In genomic region chr12:31119531-31120211, GRCh38 we compare ENCODE assay signal across 11 cellular contexts. TPM values are rescaled to one million over a fixed set of nuclear protein-coding genes. Genes with fewer than 3 reads are reported as not detected.
DNase-seq lines count a peak whose midpoint lies in the region; ATAC-seq and TF ChIP-seq lines count a peak whose summit lies in the region.
"Had no signal": no experiment of that assay in that cellular context is flagged by ENCODE, and none has a peak within 500 bp of the region (broad histone marks: within the 10 kb centered on the region; RNA-seq: fewer than 3 reads in every experiment).

No MANE protein-coding gene starts in this region.

- no peaks in the 10 kb centered on the region for H3K36me3 Mint-ChIP-seq in CD4-positive, alpha-beta memory T cell
- no peaks in the 10 kb centered on the region for H3K36me3 Mint-ChIP-seq in activated CD8-positive, alpha-beta memory T cell treated with anti-CD3 and anti-CD28 coated beads, Interleukin-2, amount 10 ng/mL, durations not matched to agents 7 days and 5 days

- peaks cover 0 to 25% of the 10 kb centered on the region in 2 donors for H3K27me3 Mint-ChIP-seq in CD4-positive, alpha-beta memory T cell
- peaks cover 20% of the 10 kb centered on the region for H3K27me3 Mint-ChIP-seq in activated CD8-positive, alpha-beta memory T cell treated with anti-CD3 and anti-CD28 coated beads, Interleukin-2, amount 10 ng/mL, durations not matched to agents 7 days and 5 days

- H3K4me3 ChIP-seq in CD4-positive, alpha-beta memory T cell (ENCODE audit: low read length in 2 of 2), result peak overlapping the region; percentile 36 to 62
- H3K4me3 ChIP-seq in HUES64 (ENCODE audit: low read length), result peak overlapping the region; percentile 64; the same call in 1 of the 2 replicates
- H3K4me3 ChIP-seq in ectodermal cell (ENCODE audit: insufficient read depth, low read depth, low read length), result peak overlapping the region; percentile 55
- peak overlapping the region; percentile 69 for H3K4me3 ChIP-seq in neural cell (ENCODE audit: low read length)
- H3K4me3 ChIP-seq in brain microvascular endothelial cell (ENCODE audit: low read depth, low read length), result no peak overlapping the region
- H3K4me3 ChIP-seq in BE2C (ENCODE audit: low read depth, low read length), result no peak overlapping the region

- peak overlapping the region; percentile 25 to 88 (median 82) for H3K4me3 Mint-ChIP-seq in CD4-positive, alpha-beta memory T cell
- H3K4me3 Mint-ChIP-seq in activated CD8-positive, alpha-beta memory T cell treated with anti-CD3 and anti-CD28 coated beads, Interleukin-2, amount 10 ng/mL, durations not matched to agents 7 days and 5 days, result no peak overlapping the region

- no peaks in the 10 kb centered on the region for H3F3A ChIP-seq in neural cell (ENCODE audit: insufficient read depth, low read length, poor library complexity, severe bottlenecking)

- H2AFZ ChIP-seq in neural cell (ENCODE audit: low read depth, low read length), result no peak overlapping the region

- in situ Hi-C loops in brain microvascular endothelial cell (cut with HindIII; ENCODE audit: low pct_ligation_motif_present, low sequenced_read_pairs), result no loop called here

- no peaks in the 10 kb centered on the region for H3K36me3 ChIP-seq in CD4-positive, alpha-beta memory T cell (ENCODE audit: insufficient read depth, low read length)
- H3K36me3 ChIP-seq in HUES64 (ENCODE audit: insufficient read depth, low read length), result no peaks in the 10 kb centered on the region
- no peaks in the 10 kb centered on the region for H3K36me3 ChIP-seq in ectodermal cell (ENCODE audit: control insufficient read depth, insufficient read depth, low read length)
- H3K36me3 ChIP-seq in neural cell (ENCODE audit: insufficient read depth, low read length), result no peaks in the 10 kb centered on the region
- H3K36me3 ChIP-seq in brain microvascular endothelial cell (replicated peaks), result no peaks in the 10 kb centered on the region
- H3K36me3 ChIP-seq in BE2C, result no peaks in the 10 kb centered on the region
- H3K36me3 ChIP-seq: pancreas, upper lobe of left lung had no signal

- 26% methylated on average over 33 of the region's 38 CpGs for WGBS in HUES64
- WGBS in ectodermal cell, 2 experiments, result 30% methylated on average over 37 to 38 of the region's 38 CpGs

- H3K79me2 ChIP-seq in neural cell (replicated peaks; ENCODE audit: insufficient read depth, low read length), result no peaks in the 10 kb centered on the region

- ATAC-seq in activated CD8-positive, alpha-beta memory T cell treated with anti-CD3 and anti-CD28 coated beads, Interleukin-2, amount 10 ng/mL, durations not matched to agents 7 days and 5 days, result no peak

- DNase-seq in CD4-positive, alpha-beta memory T cell, result peak in 1 of 5 donors; percentile 48
- DNase-seq in brain microvascular endothelial cell (no peak), BE2C (no peak), ureter (ENCODE audit: low spot score) (no peak)
- no peak for DNase-seq in activated CD8-positive, alpha-beta memory T cell treated with anti-CD3 and anti-CD28 coated beads, Interleukin-2, amount 10 ng/mL, durations not matched to agents 7 days and 5 days
- DNase-seq: IMR-90 had no signal

- peaks cover 0 to 35% (median 2%) of the 10 kb centered on the region in 4 donors for H3K4me1 Mint-ChIP-seq in CD4-positive, alpha-beta memory T cell
- peaks cover 2% of the 10 kb centered on the region for H3K4me1 Mint-ChIP-seq in activated CD8-positive, alpha-beta memory T cell treated with anti-CD3 and anti-CD28 coated beads, Interleukin-2, amount 10 ng/mL, durations not matched to agents 7 days and 5 days

- H3K27ac Mint-ChIP-seq in CD4-positive, alpha-beta memory T cell, result no peak overlapping the region
- no peak overlapping the region for H3K27ac Mint-ChIP-seq in activated CD8-positive, alpha-beta memory T cell treated with anti-CD3 and anti-CD28 coated beads, Interleukin-2, amount 10 ng/mL, durations not matched to agents 7 days and 5 days

- no peaks in the 10 kb centered on the region for H3K9me2 ChIP-seq in neural cell (ENCODE audit: insufficient read depth, low read length)

- no peak for TF ChIP-seq EP300 in neural cell (conservative IDR thresholded peaks at IDR 0.05; ENCODE audit: poor library complexity, severe bottlenecking)

- TF ChIP-seq RAD21 in neural cell (conservative IDR thresholded peaks at IDR 0.05), result no peak

- no peak overlapping the region for H3K4me2 ChIP-seq in neural cell (ENCODE audit: low read length)

- peaks cover 24% of the 10 kb centered on the region for H3K4me1 ChIP-seq in CD4-positive, alpha-beta memory T cell (ENCODE audit: insufficient read depth, low read length)
- 0 out of 2 replicates have a peak, but pooled peaks cover 3% of the 10 kb centered on the region for H3K4me1 ChIP-seq in HUES64 (ENCODE audit: insufficient read depth, low read length)
- H3K4me1 ChIP-seq in ectodermal cell (ENCODE audit: control insufficient read depth, insufficient read depth, low read length), result no peaks in the 10 kb centered on the region
- H3K4me1 ChIP-seq in BE2C, result no peaks in the 10 kb centered on the region
- H3K4me1 ChIP-seq: pancreas had no signal

- H3K9me3 Mint-ChIP-seq in CD4-positive, alpha-beta memory T cell, result no peaks in the 10 kb centered on the region
- H3K9me3 Mint-ChIP-seq in activated CD8-positive, alpha-beta memory T cell treated with anti-CD3 and anti-CD28 coated beads, Interleukin-2, amount 10 ng/mL, durations not matched to agents 7 days and 5 days (ENCODE audit: low read depth), result no peaks in the 10 kb centered on the region

- POLR2A ChIA-PET in CD4-positive, alpha-beta memory T cell (lab: Charles Lee; ENCODE audit: partially characterized antibody), result no interaction called here

- no peak for TF ChIP-seq CTCF in neural cell (IDR thresholded peaks at IDR 0.05; ENCODE audit: poor library complexity, severe bottlenecking)
- TF ChIP-seq CTCF in brain microvascular endothelial cell (IDR thresholded peaks at IDR 0.05; ENCODE audit: low read depth, low read length, missing control alignments), result no peak
- TF ChIP-seq CTCF in BE2C (IDR thresholded peaks at IDR 0.05; ENCODE audit: low read depth, low read length), result no peak

- H4K20me1 ChIP-seq in neural cell (ENCODE audit: insufficient read depth), result no peaks in the 10 kb centered on the region

- no peaks in the 10 kb centered on the region for H3K27me3 ChIP-seq in CD4-positive, alpha-beta memory T cell (ENCODE audit: insufficient read depth, low read length)
- peaks cover 39% of the 10 kb centered on the region for H3K27me3 ChIP-seq in HUES64 (ENCODE audit: insufficient read depth, low read length)
- H3K27me3 ChIP-seq in ectodermal cell (ENCODE audit: control insufficient read depth, insufficient read depth, low read length, poor library complexity, severe bottlenecking), result peaks cover 39% of the 10 kb centered on the region
- H3K27me3 ChIP-seq in neural cell (ENCODE audit: insufficient read depth, low read depth, low read length), result peaks cover 45% of the 10 kb centered on the region
- peaks cover 17% of the 10 kb centered on the region for H3K27me3 ChIP-seq in brain microvascular endothelial cell (replicated peaks)
- H3K27me3 ChIP-seq in BE2C, result peaks cover 20% of the 10 kb centered on the region

- H3K27ac ChIP-seq in CD4-positive, alpha-beta memory T cell (ENCODE audit: low read depth, low read length), result no peak overlapping the region
- H3K27ac ChIP-seq in HUES64 (ENCODE audit: low read depth, low read length) (no peak overlapping the region), ectodermal cell (ENCODE audit: insufficient read depth, low read depth, low read length, poor library complexity, severe bottlenecking) (no peak overlapping the region), neural cell (ENCODE audit: low read length) (no peak overlapping the region), brain microvascular endothelial cell (no peak overlapping the region)
- H3K27ac ChIP-seq: pancreas, upper lobe of left lung had no signal

- H3K9ac ChIP-seq in HUES64 (ENCODE audit: low read depth, low read length), result no peak overlapping the region
- no peak overlapping the region for H3K9ac ChIP-seq in neural cell (ENCODE audit: low read length)

- intact Hi-C loops in CD4-positive, alpha-beta memory T cell (cut with micrococcal nuclease), result loop anchor here (5.0 kb wide), 2 partner anchors 153 to 208 kb away; partner anchors contain the start of gene SINHCAF

- CTCF ChIA-PET in CD4-positive, alpha-beta memory T cell (lab: Charles Lee; ENCODE audit: partially characterized antibody), result no interaction called here
- CTCF ChIA-PET in activated CD8-positive, alpha-beta memory T cell treated with anti-CD3 and anti-CD28 coated beads, Interleukin-2, amount 10 ng/mL, durations not matched to agents 7 days and 5 days (lab: Charles Lee), result interaction anchor here (0.9 kb wide), 1 partner anchor 117 kb away, joined by 3 read pairs; no protein-coding TSS in a partner anchor

- no peaks in the 10 kb centered on the region for H3K9me3 ChIP-seq in CD4-positive, alpha-beta memory T cell (ENCODE audit: control insufficient read depth in 1 of 2, low read length in 2 of 2)
- H3K9me3 ChIP-seq in HUES64 (ENCODE audit: insufficient read depth, low read depth, low read length) (no peaks in the 10 kb centered on the region), ectodermal cell (ENCODE audit: control insufficient read depth, low read length) (no peaks in the 10 kb centered on the region), neural cell (ENCODE audit: low read length) (no peaks in the 10 kb centered on the region), BE2C (no peaks in the 10 kb centered on the region)
- H3K9me3 ChIP-seq: pancreas, upper lobe of left lung had no signal

RNA-seq across cellular contexts. Expression of gene DDX11, which starts 46.0 kb away (rescaled TPM):
- total RNA-seq in CD4-positive, alpha-beta memory T cell, result 10 to 100 TPM; 41.6 to 45.8 TPM
- polyA plus RNA-seq in CD4-positive, alpha-beta memory T cell, result 10 to 100 TPM in 1 of 2 donors, 1 to 10 TPM in 1; 5.1 to 18.0 TPM
- 53.9 TPM for polyA plus RNA-seq in HUES64 (2013, experiment 1 of 2)
- 52.3 TPM for polyA plus RNA-seq in HUES64 (2013, experiment 2 of 2)
- polyA plus RNA-seq in ectodermal cell (2013, experiment 1 of 4), result 110 TPM
- 110 TPM for polyA plus RNA-seq in ectodermal cell (2013, experiment 2 of 4)
- 67.1 TPM for polyA plus RNA-seq in ectodermal cell (2013, experiment 3 of 4)
- polyA plus RNA-seq in ectodermal cell (2013, experiment 4 of 4), result 78.7 TPM
- 9.8 and 19.1 TPM in 2 replicates for polyA plus RNA-seq in neural cell
- 12.6 and 19.2 TPM in 2 replicates for polyA minus RNA-seq in neural cell
- 34.4 TPM for polyA plus RNA-seq in BE2C (2012; ENCODE audit: insufficient read depth, insufficient read length, low read depth)
- total RNA-seq in ureter, result 37.8 TPM
- 100 to 1,000 TPM; 176 to 240 TPM for total RNA-seq in activated CD8-positive, alpha-beta memory T cell treated with anti-CD3 and anti-CD28 coated beads, Interleukin-2, amount 10 ng/mL, durations not matched to agents 7 days and 5 days

Comparison
In these comparisons a context has a peak if more than half of its experiments do, and no peak if none do; other contexts are left out.
1. H3K4me3 ChIP-seq: peak in CD4-positive, alpha-beta memory T cell (2 of 2), HUES64 (single experiment), ectodermal cell (single experiment) and neural cell (single experiment); none in brain microvascular endothelial cell (single experiment) and BE2C (single experiment).